Comparison of ENCODE assay signal across 13 cellular contexts in the genomic region with DNA sequence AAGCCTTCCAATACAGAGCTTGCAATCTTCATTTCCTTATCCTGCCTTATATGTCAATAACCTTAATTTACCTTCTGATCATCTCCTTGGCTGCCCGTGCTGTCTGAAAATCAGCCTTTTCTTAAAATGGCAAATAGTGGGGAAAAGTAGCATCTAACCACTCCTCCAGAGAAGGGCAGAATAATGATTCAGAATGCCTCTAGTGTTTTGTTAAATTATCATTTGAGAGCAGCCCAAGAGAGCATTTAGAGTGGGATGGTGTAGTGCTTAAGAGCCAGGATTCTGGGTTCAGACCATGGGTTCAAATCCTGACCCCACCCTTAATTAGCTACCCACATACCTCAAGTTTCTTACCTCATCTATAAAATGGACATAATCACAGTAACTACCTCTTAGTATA. TPM values are rescaled to one million over a fixed set of nuclear protein-coding genes. Genes with fewer than 3 reads are reported as not detected.
DNase-seq lines count a peak whose midpoint lies in the region; ATAC-seq and TF ChIP-seq lines count a peak whose summit lies in the region.
"Had no signal": no experiment of that assay in that cellular context is flagged by ENCODE, and none has a peak within 500 bp of the region (broad histone marks: within the 10 kb centered on the region; RNA-seq: fewer than 3 reads in every experiment).

No MANE protein-coding gene starts in this region.

- H3K9me3 ChIP-seq in lung (ENCODE audit: control insufficient read depth in 2 of 2, insufficient read depth in 1 of 2, low read length in 1 of 2) (no peaks in the 10 kb centered on the region), OCI-LY7 (ENCODE audit: low read length) (no peaks in the 10 kb centered on the region)
- H3K9me3 ChIP-seq: tibial artery had no signal

- H3K36me3 Mint-ChIP-seq in activated CD4-positive, alpha-beta T cell treated with anti-CD3 and anti-CD28 coated beads, Interleukin-2, amount 10 ng/mL, durations not matched to agents 7 days and 5 days (ENCODE audit: low read depth), result no peaks in the 10 kb centered on the region
- no peaks in the 10 kb centered on the region for H3K36me3 Mint-ChIP-seq in activated T-helper 2 cell treated with anti-CD3 and anti-CD28 coated beads, Interferon-gamma antibody, Interleukin-2, Interleukin-4, amounts not matched to agents 10 μg/mL and 5 μg/mL and 100 μg/mL, durations not matched to agents 14 hours and 24 hours and 36 hours (ENCODE audit: low read depth)
- no peaks in the 10 kb centered on the region for H3K36me3 Mint-ChIP-seq in stimulated activated naive CD8-positive, alpha-beta T cell treated with anti-CD3 and anti-CD28 coated beads, Interleukin-15, Interleukin-2, amounts not matched to agents 100 ng/mL and 50 ng/mL, for 24 hours (ENCODE audit: low read depth)

- H3K36me3 ChIP-seq in lung (ENCODE audit: control insufficient read depth in 2 of 2, insufficient read depth in 2 of 2, low read length in 2 of 2) (no peaks in the 10 kb centered on the region), OCI-LY7 (ENCODE audit: insufficient read depth, low read length) (no peaks in the 10 kb centered on the region)
- H3K36me3 ChIP-seq: tibial artery had no signal

- no peak overlapping the region for H3K4me3 ChIP-seq in lung
- no peak overlapping the region for H3K4me3 ChIP-seq in OCI-LY7 (ENCODE audit: low read depth, low read length, poor library complexity, severe bottlenecking)
- H3K4me3 ChIP-seq: tibial artery had no signal

- H3K27me3 ChIP-seq in lung (ENCODE audit: control insufficient read depth, insufficient read depth), result no peaks in the 10 kb centered on the region
- H3K27me3 ChIP-seq: tibial artery had no signal

- H3K9me3 Mint-ChIP-seq in activated CD4-positive, alpha-beta T cell treated with anti-CD3 and anti-CD28 coated beads, Interleukin-2, amount 10 ng/mL, durations not matched to agents 7 days and 5 days, result no peaks in the 10 kb centered on the region
- H3K9me3 Mint-ChIP-seq in activated T-helper 2 cell treated with anti-CD3 and anti-CD28 coated beads, Interferon-gamma antibody, Interleukin-2, Interleukin-4, amounts not matched to agents 10 μg/mL and 5 μg/mL and 100 μg/mL, durations not matched to agents 14 hours and 24 hours and 36 hours, result no peaks in the 10 kb centered on the region
- H3K9me3 Mint-ChIP-seq in stimulated activated naive CD8-positive, alpha-beta T cell treated with anti-CD3 and anti-CD28 coated beads, Interleukin-15, Interleukin-2, amounts not matched to agents 100 ng/mL and 50 ng/mL, for 24 hours, result no peaks in the 10 kb centered on the region

- intact Hi-C loops in activated T-helper 2 cell treated with anti-CD3 and anti-CD28 coated beads, Interferon-gamma antibody, Interleukin-2, Interleukin-4, amounts not matched to agents 10 μg/mL and 5 μg/mL and 100 μg/mL, durations not matched to agents 14 hours and 24 hours and 36 hours (cut with micrococcal nuclease), result loop anchor here (1.0 to 10.0 kb wide), 2 partner anchors 8 to 565 kb away; partner anchors contain the start of gene CASP2
- intact Hi-C loops in OCI-LY7 (cut with micrococcal nuclease; ENCODE audit: unreplicated experiment), result no loop called here

- no TSS peak for BruUV-seq in OCI-LY7 (replicated peaks; lab: Mats Ljungman, UMichigan)

- no peak for DNase-seq in activated CD4-positive, alpha-beta T cell treated with anti-CD3 and anti-CD28 coated beads, Interleukin-2, amount 10 ng/mL, durations not matched to agents 7 days and 5 days
- no peak for DNase-seq in activated CD4-positive, alpha-beta T cell treated with anti-CD3 and anti-CD28 coated beads for 48 hours
- DNase-seq in activated T-helper 2 cell treated with anti-CD3 and anti-CD28 coated beads, Interferon-gamma antibody, Interleukin-2, Interleukin-4, amounts not matched to agents 10 μg/mL and 5 μg/mL and 100 μg/mL, durations not matched to agents 14 hours and 24 hours and 36 hours (ENCODE audit: low spot score), result no peak
- DNase-seq in lung (ENCODE audit: low spot score), result peak; percentile 3
- no peak for DNase-seq in SW480 (ENCODE audit: low spot score)
- DNase-seq in OCI-LY7 (ENCODE audit: low spot score), result no peak
- DNase-seq: activated CD8-positive, alpha-beta memory T cell treated with anti-CD3 and anti-CD28 coated beads, Interleukin-2, amount 50 U/mL, for 4 hours; NCI-H1930; tibial artery had no signal

- CTCF ChIA-PET in activated CD4-positive, alpha-beta T cell treated with anti-CD3 and anti-CD28 coated beads, Interleukin-2, amount 10 ng/mL, durations not matched to agents 7 days and 5 days (lab: Charles Lee), result interaction anchor here (0.9 to 2.6 kb wide), 10 partner anchors 7 to 40 kb away, joined by 3 to 10 read pairs (median 5); partner anchors contain the start of genes CASP2 and GSTK1
- CTCF ChIA-PET in OCI-LY7 (lab: Charles Lee; ENCODE audit: unreplicated experiment), result no interaction called here

- peaks cover 50% of the 10 kb centered on the region for H3K4me1 Mint-ChIP-seq in activated CD4-positive, alpha-beta T cell treated with anti-CD3 and anti-CD28 coated beads, Interleukin-2, amount 10 ng/mL, durations not matched to agents 7 days and 5 days
- H3K4me1 Mint-ChIP-seq in activated T-helper 2 cell treated with anti-CD3 and anti-CD28 coated beads, Interferon-gamma antibody, Interleukin-2, Interleukin-4, amounts not matched to agents 10 μg/mL and 5 μg/mL and 100 μg/mL, durations not matched to agents 14 hours and 24 hours and 36 hours (ENCODE audit: low read depth), result peaks cover 41% of the 10 kb centered on the region
- peaks cover 43% of the 10 kb centered on the region for H3K4me1 Mint-ChIP-seq in stimulated activated naive CD8-positive, alpha-beta T cell treated with anti-CD3 and anti-CD28 coated beads, Interleukin-15, Interleukin-2, amounts not matched to agents 100 ng/mL and 50 ng/mL, for 24 hours (ENCODE audit: low read depth)

- no peaks in the 10 kb centered on the region for H4K20me1 ChIP-seq in OCI-LY7 (ENCODE audit: insufficient read depth, low read length)

- no peaks in the 10 kb centered on the region for H3K79me2 ChIP-seq in OCI-LY7 (ENCODE audit: insufficient read depth, low read depth, low read length)

- no peak overlapping the region for H3K27ac ChIP-seq in lung (ENCODE audit: low read depth in 1 of 2, low read length in 1 of 2)
- no peak overlapping the region for H3K27ac ChIP-seq in OCI-LY7 (ENCODE audit: low read depth, low read length, poor library complexity, severe bottlenecking)
- H3K27ac ChIP-seq: RWPE1, tibial artery had no signal

- H3K4me1 ChIP-seq in lung (ENCODE audit: control insufficient read depth in 2 of 2, insufficient read depth in 2 of 2, low read length in 2 of 2) (peaks cover 0 to 3% of the 10 kb centered on the region in 2 donors), OCI-LY7 (ENCODE audit: insufficient read depth, low read length, poor library complexity, severe bottlenecking) (peaks cover 16% of the 10 kb centered on the region)

- H3K27ac Mint-ChIP-seq in activated CD4-positive, alpha-beta T cell treated with anti-CD3 and anti-CD28 coated beads, Interleukin-2, amount 10 ng/mL, durations not matched to agents 7 days and 5 days, result peak overlapping the region; percentile 83
- H3K27ac Mint-ChIP-seq in activated T-helper 2 cell treated with anti-CD3 and anti-CD28 coated beads, Interferon-gamma antibody, Interleukin-2, Interleukin-4, amounts not matched to agents 10 μg/mL and 5 μg/mL and 100 μg/mL, durations not matched to agents 14 hours and 24 hours and 36 hours, result peak overlapping the region; percentile 82
- H3K27ac Mint-ChIP-seq in stimulated activated naive CD8-positive, alpha-beta T cell treated with anti-CD3 and anti-CD28 coated beads, Interleukin-15, Interleukin-2, amounts not matched to agents 100 ng/mL and 50 ng/mL, for 24 hours, result peak overlapping the region; percentile 93

- ATAC-seq in lung (ENCODE audit: insufficient read depth, low FRiP score), result no peak
- no peak for ATAC-seq in HG03139 (IDR thresholded peaks at IDR 0.05; ENCODE audit: unreplicated experiment)

- H3K4me2 ChIP-seq in OCI-LY7 (ENCODE audit: low read length), result no peak overlapping the region

- H3K27me3 Mint-ChIP-seq in activated CD4-positive, alpha-beta T cell treated with anti-CD3 and anti-CD28 coated beads, Interleukin-2, amount 10 ng/mL, durations not matched to agents 7 days and 5 days, result no peaks in the 10 kb centered on the region
- H3K27me3 Mint-ChIP-seq in activated T-helper 2 cell treated with anti-CD3 and anti-CD28 coated beads, Interferon-gamma antibody, Interleukin-2, Interleukin-4, amounts not matched to agents 10 μg/mL and 5 μg/mL and 100 μg/mL, durations not matched to agents 14 hours and 24 hours and 36 hours (ENCODE audit: low read depth), result no peaks in the 10 kb centered on the region
- no peaks in the 10 kb centered on the region for H3K27me3 Mint-ChIP-seq in stimulated activated naive CD8-positive, alpha-beta T cell treated with anti-CD3 and anti-CD28 coated beads, Interleukin-15, Interleukin-2, amounts not matched to agents 100 ng/mL and 50 ng/mL, for 24 hours

- TF ChIP-seq CTCF in lung (IDR thresholded peaks at IDR 0.05; ENCODE audit: control extremely low read depth, extremely low read depth) (no peak), OCI-LY7 (conservative IDR thresholded peaks at IDR 0.05; ENCODE audit: low read length) (no peak)

- POLR2A ChIA-PET in activated CD4-positive, alpha-beta T cell treated with anti-CD3 and anti-CD28 coated beads, Interleukin-2, amount 10 ng/mL, durations not matched to agents 7 days and 5 days (lab: Charles Lee), result interaction anchor here (0.7 to 1.5 kb wide), 6 partner anchors 8 to 84 kb away, joined by 3 to 4 read pairs (median 4); partner anchors contain the start of genes CASP2 and GSTK1
- POLR2A ChIA-PET in OCI-LY7 (lab: Charles Lee), result interaction anchor here (0.6 to 1.5 kb wide), 6 partner anchors 8 to 1110 kb away, joined by 3 to 6 read pairs (median 5); partner anchors contain the start of genes CASP2 and GSTK1

- no peak overlapping the region; the same call in 1 of the 2 replicates for H2AFZ ChIP-seq in OCI-LY7 (ENCODE audit: low read length)

- H3K9me2 ChIP-seq in OCI-LY7 (ENCODE audit: insufficient read depth, low read length), result no peaks in the 10 kb centered on the region

- WGBS in lung, 2 donors, result 60 to 85% methylated on average over 1 of the region's 1 CpG

- H3K4me3 Mint-ChIP-seq in activated CD4-positive, alpha-beta T cell treated with anti-CD3 and anti-CD28 coated beads, Interleukin-2, amount 10 ng/mL, durations not matched to agents 7 days and 5 days, result peak overlapping the region; percentile 39
- peak overlapping the region; percentile 72 for H3K4me3 Mint-ChIP-seq in activated T-helper 2 cell treated with anti-CD3 and anti-CD28 coated beads, Interferon-gamma antibody, Interleukin-2, Interleukin-4, amounts not matched to agents 10 μg/mL and 5 μg/mL and 100 μg/mL, durations not matched to agents 14 hours and 24 hours and 36 hours (ENCODE audit: low read depth)
- peak overlapping the region; percentile 82 for H3K4me3 Mint-ChIP-seq in stimulated activated naive CD8-positive, alpha-beta T cell treated with anti-CD3 and anti-CD28 coated beads, Interleukin-15, Interleukin-2, amounts not matched to agents 100 ng/mL and 50 ng/mL, for 24 hours

RNA-seq across cellular contexts. Expression of gene TMEM139, which starts 4.6 kb away (rescaled TPM):
- total RNA-seq in activated CD4-positive, alpha-beta T cell treated with anti-CD3 and anti-CD28 coated beads, Interleukin-2, amount 10 ng/mL, durations not matched to agents 7 days and 5 days, result under 1 TPM; 0.29 to 0.57 TPM
- 0.75 and 1.1 TPM in 2 replicates for total RNA-seq in activated T-helper 2 cell treated with anti-CD3 and anti-CD28 coated beads, Interferon-gamma antibody, Interleukin-2, Interleukin-4, amounts not matched to agents 10 μg/mL and 5 μg/mL and 100 μg/mL, durations not matched to agents 14 hours and 24 hours and 36 hours
- total RNA-seq in lung, result 10 to 100 TPM; 12.2 to 26.9 TPM
- 10 to 100 TPM in 1 of 2 donors, 1 to 10 TPM in 1; 8.4 to 31.8 TPM for polyA plus RNA-seq in lung
- not detected in 2 replicates for total RNA-seq in OCI-LY7 (2014; rRNA removed; shearing (Covaris generic))
- 0.46 and 0.48 TPM in 2 replicates for total RNA-seq in OCI-LY7 (2022)

RNA-seq across cellular contexts. Expression of gene CASP2, which starts 8.0 kb away (rescaled TPM):
- 100 to 1,000 TPM; 102 to 125 TPM for total RNA-seq in activated CD4-positive, alpha-beta T cell treated with anti-CD3 and anti-CD28 coated beads, Interleukin-2, amount 10 ng/mL, durations not matched to agents 7 days and 5 days
- 116 and 122 TPM in 2 replicates for total RNA-seq in activated T-helper 2 cell treated with anti-CD3 and anti-CD28 coated beads, Interferon-gamma antibody, Interleukin-2, Interleukin-4, amounts not matched to agents 10 μg/mL and 5 μg/mL and 100 μg/mL, durations not matched to agents 14 hours and 24 hours and 36 hours
- total RNA-seq in lung, result 10 to 100 TPM; 37.4 to 40.0 TPM
- 1 to 10 TPM; 7.7 to 9.3 TPM for polyA plus RNA-seq in lung
- 27.2 and 33.9 TPM in 2 replicates for total RNA-seq in OCI-LY7 (2014; rRNA removed; shearing (Covaris generic))
- total RNA-seq in OCI-LY7 (2022), result 60.5 and 61.6 TPM in 2 replicates

RNA-seq across cellular contexts. Expression of gene GSTK1, which starts 16.9 kb away (rescaled TPM):
- 100 to 1,000 TPM; 370 to 419 TPM for total RNA-seq in activated CD4-positive, alpha-beta T cell treated with anti-CD3 and anti-CD28 coated beads, Interleukin-2, amount 10 ng/mL, durations not matched to agents 7 days and 5 days
- 166 and 168 TPM in 2 replicates for total RNA-seq in activated T-helper 2 cell treated with anti-CD3 and anti-CD28 coated beads, Interferon-gamma antibody, Interleukin-2, Interleukin-4, amounts not matched to agents 10 μg/mL and 5 μg/mL and 100 μg/mL, durations not matched to agents 14 hours and 24 hours and 36 hours
- total RNA-seq in lung (100 to 1,000 TPM; 110 to 130 TPM), OCI-LY7 (2022) (41.6 and 44.5 TPM in 2 replicates)
- polyA plus RNA-seq in lung, result 100 to 1,000 TPM; 119 TPM
- total RNA-seq in OCI-LY7 (2014; rRNA removed; shearing (Covaris generic)), result 37.8 and 39.4 TPM in 2 replicates

RNA-seq across cellular contexts. Expression of gene CLCN1, which starts 35.8 kb away (rescaled TPM):
- total RNA-seq in activated CD4-positive, alpha-beta T cell treated with anti-CD3 and anti-CD28 coated beads, Interleukin-2, amount 10 ng/mL, durations not matched to agents 7 days and 5 days, result under 1 TPM in 1 of 2 experiments, not detected in 1; 0.06 TPM
- not detected in 2 replicates for total RNA-seq in activated T-helper 2 cell treated with anti-CD3 and anti-CD28 coated beads, Interferon-gamma antibody, Interleukin-2, Interleukin-4, amounts not matched to agents 10 μg/mL and 5 μg/mL and 100 μg/mL, durations not matched to agents 14 hours and 24 hours and 36 hours
- total RNA-seq in lung, result under 1 TPM in 1 of 2 donors, not detected in 1; 0.18 TPM
- under 1 TPM in 1 of 2 donors, not detected in 1; 0.06 TPM for polyA plus RNA-seq in lung
- not detected in 2 replicates for total RNA-seq in OCI-LY7 (2014; rRNA removed; shearing (Covaris generic))
- total RNA-seq in OCI-LY7 (2022), result not detected in 2 replicates
- total RNA-seq: kidney epithelial cell had no signal

RNA-seq across cellular contexts. Expression of gene TAS2R40, which starts 58.3 kb away (rescaled TPM):
- not detected for total RNA-seq in activated CD4-positive, alpha-beta T cell treated with anti-CD3 and anti-CD28 coated beads, Interleukin-2, amount 10 ng/mL, durations not matched to agents 7 days and 5 days
- not detected in 2 replicates for total RNA-seq in activated T-helper 2 cell treated with anti-CD3 and anti-CD28 coated beads, Interferon-gamma antibody, Interleukin-2, Interleukin-4, amounts not matched to agents 10 μg/mL and 5 μg/mL and 100 μg/mL, durations not matched to agents 14 hours and 24 hours and 36 hours
- total RNA-seq in lung (not detected), OCI-LY7 (2022) (not detected in 2 replicates)
- under 1 TPM in 1 of 2 donors, not detected in 1; 0.07 TPM for polyA plus RNA-seq in lung
- total RNA-seq in OCI-LY7 (2014; rRNA removed; shearing (Covaris generic)), result not detected in 2 replicates
- total RNA-seq: kidney epithelial cell had no signal
